Comparison of ENCODE assay signal across 11 cellular contexts in genomic region chr7:134031835-134032617, GRCh38.
DNase-seq lines count a peak whose midpoint lies in the region; ATAC-seq and TF ChIP-seq lines count a peak whose summit lies in the region.
"Had no signal": no experiment of that assay in that cellular context is flagged by ENCODE, and none has a peak within 500 bp of the region (broad histone marks: within the 10 kb centered on the region; RNA-seq: fewer than 3 reads in every experiment).

No MANE protein-coding gene starts in this region.

- BruUV-seq in OCI-LY7 (replicated peaks; lab: Mats Ljungman, UMichigan) = no TSS peak

- 88 to 95% methylated on average over 3 of the region's 3 CpGs for WGBS in aorta, 2 donors

- intact Hi-C loops in Right ventricle myocardium inferior (cut with DNase I) (no loop called here), cardiac septum (cut with DNase I) (no loop called here), OCI-LY7 (cut with micrococcal nuclease; ENCODE audit: unreplicated experiment) (no loop called here), aorta (cut with DNase I) (no loop called here)

- H4K20me1 ChIP-seq in OCI-LY7 (ENCODE audit: insufficient read depth, low read length) = no peaks in the 10 kb centered on the region
- no peaks in the 10 kb centered on the region for H4K20me1 ChIP-seq in GM23338 (replicated peaks; ENCODE audit: insufficient read depth)

- H3K4me3 ChIP-seq in OCI-LY7 (ENCODE audit: low read depth, low read length, poor library complexity, severe bottlenecking) (no peak overlapping the region), epithelial cell of proximal tubule (ENCODE audit: low read depth, low read length) (no peak overlapping the region), aorta (ENCODE audit: low read length in 2 of 2) (no peak overlapping the region), GM23338 (no peak overlapping the region)

- DNase-seq in Right ventricle myocardium inferior (ENCODE audit: missing footprints) (no peak), cardiac septum (ENCODE audit: low spot score) (no peak), OCI-LY7 (ENCODE audit: low spot score) (no peak), epithelial cell of proximal tubule (ENCODE audit: low read depth) (no peak), aorta (no peak), GM23338 (ENCODE audit: low spot score) (no peak)
- DNase-seq in stimulated activated CD4-positive, alpha-beta T cell treated with anti-CD3 and anti-CD28 coated beads, Interleukin-2, amount 100 ng/mL, for 24 hours = no peak
- no peak for DNase-seq in activated CD8-positive, alpha-beta memory T cell treated with anti-CD3 and anti-CD28 coated beads for 24 hours
- DNase-seq: activated CD4-positive, alpha-beta T cell treated with anti-CD3 and anti-CD28 coated beads, Interleukin-2, amount 10 ng/mL, durations not matched to agents 24 days and 14 days; NCI-H1694 had no signal

- CTCF ChIA-PET in OCI-LY7 (lab: Charles Lee; ENCODE audit: unreplicated experiment) = no interaction called here

- H3K9me3 ChIP-seq in OCI-LY7 (ENCODE audit: low read length) = no peaks in the 10 kb centered on the region
- H3K9me3 ChIP-seq in aorta (ENCODE audit: control insufficient read depth, low read length) = no peaks in the 10 kb centered on the region

- H3K27ac ChIP-seq in OCI-LY7 (ENCODE audit: low read depth, low read length, poor library complexity, severe bottlenecking) = no peak overlapping the region
- no peak overlapping the region for H3K27ac ChIP-seq in aorta (ENCODE audit: low read depth in 1 of 2, low read length in 2 of 2)
- H3K27ac ChIP-seq in GM23338 (ENCODE audit: low read depth) = no peak overlapping the region

- H3K9me2 ChIP-seq in OCI-LY7 (ENCODE audit: insufficient read depth, low read length) = no peaks in the 10 kb centered on the region
- peaks cover 5% of the 10 kb centered on the region; the same call in 1 of the 2 replicates for H3K9me2 ChIP-seq in GM23338 (ENCODE audit: insufficient read depth)

- H2AFZ ChIP-seq in OCI-LY7 (ENCODE audit: low read length) = no peak overlapping the region
- no peak overlapping the region for H2AFZ ChIP-seq in GM23338

- H3K36me3 Mint-ChIP-seq in GM23338 (ENCODE audit: low read depth) = peaks cover 38% of the 10 kb centered on the region

- H3K9me3 Mint-ChIP-seq in GM23338 = peaks cover 30% of the 10 kb centered on the region
- H3K9me3 Mint-ChIP-seq: activated CD4-positive, alpha-beta T cell treated with anti-CD3 and anti-CD28 coated beads, Interleukin-2, amount 10 ng/mL, durations not matched to agents 24 days and 14 days had no signal

- H3F3A ChIP-seq in GM23338 (replicated peaks; ENCODE audit: low read depth) = no peaks in the 10 kb centered on the region; the same call in 1 of the 2 replicates

- H3K79me2 ChIP-seq in OCI-LY7 (ENCODE audit: insufficient read depth, low read depth, low read length) = no peaks in the 10 kb centered on the region
- no peaks in the 10 kb centered on the region for H3K79me2 ChIP-seq in GM23338 (replicated peaks; ENCODE audit: insufficient read depth)

- peaks cover 2% of the 10 kb centered on the region for H3K27me3 Mint-ChIP-seq in GM23338 (ENCODE audit: insufficient read depth, low read depth, poor library complexity)
- H3K27me3 Mint-ChIP-seq: activated CD4-positive, alpha-beta T cell treated with anti-CD3 and anti-CD28 coated beads, Interleukin-2, amount 10 ng/mL, durations not matched to agents 24 days and 14 days; B cell had no signal

- H3K4me1 ChIP-seq in OCI-LY7 (ENCODE audit: insufficient read depth, low read length, poor library complexity, severe bottlenecking) = no peaks in the 10 kb centered on the region
- no peaks in the 10 kb centered on the region for H3K4me1 ChIP-seq in aorta (ENCODE audit: control insufficient read depth in 1 of 2, insufficient read depth in 2 of 2, low read length in 2 of 2)
- H3K4me1 ChIP-seq in GM23338 (ENCODE audit: insufficient read depth) = peaks cover 33% of the 10 kb centered on the region

- peak; percentile 84 for ATAC-seq in Right ventricle myocardium inferior
- ATAC-seq in aorta (ENCODE audit: low FRiP score) = no peak
- ATAC-seq in GM23338 = no peak

- H3K4me3 Mint-ChIP-seq in GM23338 = no peak overlapping the region
- H3K4me3 Mint-ChIP-seq: activated CD4-positive, alpha-beta T cell treated with anti-CD3 and anti-CD28 coated beads, Interleukin-2, amount 10 ng/mL, durations not matched to agents 24 days and 14 days; B cell had no signal

- POLR2A ChIA-PET in OCI-LY7 (lab: Charles Lee) = interaction anchor here (1.2 to 2.9 kb wide), 2 partner anchors 11 to 16 kb away, joined by 4 to 14 read pairs; no protein-coding TSS in a partner anchor

- no peak overlapping the region for H3K4me2 ChIP-seq in OCI-LY7 (ENCODE audit: low read length)
- H3K4me2 ChIP-seq in GM23338 = no peak overlapping the region

- TF ChIP-seq CTCF in OCI-LY7 (conservative IDR thresholded peaks at IDR 0.05; ENCODE audit: low read length) (peak; percentile 44; the same call in 1 of the 2 replicates), epithelial cell of proximal tubule (conservative IDR thresholded peaks at IDR 0.05; ENCODE audit: low read depth, low read length) (peak; percentile 28), GM23338 (conservative IDR thresholded peaks at IDR 0.05; ENCODE audit: low read depth in 2 of 2) (peak in 1 of 2 experiments; percentile 45; a peak in 3 of 4 replicates)

- H3K27ac Mint-ChIP-seq in GM23338 = no peak overlapping the region
- H3K27ac Mint-ChIP-seq: activated CD4-positive, alpha-beta T cell treated with anti-CD3 and anti-CD28 coated beads, Interleukin-2, amount 10 ng/mL, durations not matched to agents 24 days and 14 days; B cell had no signal

- H3K36me3 ChIP-seq in OCI-LY7 (ENCODE audit: insufficient read depth, low read length) (no peaks in the 10 kb centered on the region), aorta (ENCODE audit: control insufficient read depth in 1 of 2, insufficient read depth in 2 of 2, low read length in 1 of 2) (peaks cover 0 to 3% of the 10 kb centered on the region in 2 donors), GM23338 (ENCODE audit: insufficient read depth) (peaks cover 9% of the 10 kb centered on the region; the same call in 1 of the 2 replicates)

- H3K27me3 ChIP-seq in aorta (ENCODE audit: control insufficient read depth in 1 of 2, insufficient read depth in 2 of 2, low read length in 1 of 2) (no peaks in the 10 kb centered on the region), GM23338 (ENCODE audit: insufficient read depth) (no peaks in the 10 kb centered on the region)

- peaks cover 21% of the 10 kb centered on the region for H3K4me1 Mint-ChIP-seq in GM23338
- H3K4me1 Mint-ChIP-seq: activated CD4-positive, alpha-beta T cell treated with anti-CD3 and anti-CD28 coated beads, Interleukin-2, amount 10 ng/mL, durations not matched to agents 24 days and 14 days; B cell had no signal

TF ChIP-seq in GM23338, 12 proteins besides CTCF, POLR2A, EP300 and RAD21:
- no peak for TF ChIP-seq POLR2AphosphoS5 (IDR thresholded peaks at IDR 0.05; ENCODE audit: low read depth)
- TF ChIP-seq EZH2 (IDR thresholded peaks at IDR 0.05; ENCODE audit: low read depth, unreplicated experiment) = no peak
- TF ChIP-seq NANOG (IDR thresholded peaks at IDR 0.05; ENCODE audit: borderline replicate concordance) = no peak
- TF ChIP-seq ZNF331 (CRISPR knock-in tag; IDR thresholded peaks at IDR 0.05; ENCODE audit: low read depth) = no peak
